1 cellular context compared by ENCODE assay signal in genomic region chr11:118003021-118003423, GRCh38.
TF ChIP-seq lines count a peak whose summit lies in the region.

No MANE protein-coding gene starts in this region.

TF ChIP-seq in H1, 55 proteins besides CTCF, POLR2A, EP300 and RAD21 (continued from another document):
- TF ChIP-seq RNF2 (IDR thresholded peaks at IDR 0.05; ENCODE audit: borderline replicate concordance, low read depth, low read length, missing control alignments, poor library complexity, severe bottlenecking) (no peak), POU5F1 (IDR thresholded peaks at IDR 0.05; ENCODE audit: low read depth, low read length) (no peak), CBX8 (IDR thresholded peaks at IDR 0.05; ENCODE audit: borderline replicate concordance, low read depth, low read length) (no peak), SIN3A (conservative IDR thresholded peaks at IDR 0.05 in 1 of 2, IDR thresholded peaks at IDR 0.05 in 1 of 2; ENCODE audit: low read depth in 1 of 2, low read length in 2 of 2) (no peak), BCL11A (IDR thresholded peaks at IDR 0.05; ENCODE audit: low read depth in 2 of 2, low read length in 2 of 2) (no peak), RFX5 (IDR thresholded peaks at IDR 0.05; ENCODE audit: borderline replicate concordance, low read depth, low read length) (no peak), CTBP2 (IDR thresholded peaks at IDR 0.05; ENCODE audit: borderline replicate concordance, insufficient read depth, insufficient read length, low read length) (no peak), POLR2AphosphoS5 (IDR thresholded peaks at IDR 0.05; ENCODE audit: low read depth, low read length) (no peak), EGR1 (IDR thresholded peaks at IDR 0.05; ENCODE audit: borderline replicate concordance, low read depth, low read length) (no peak), CBX5 (IDR thresholded peaks at IDR 0.05; ENCODE audit: low read depth, low read length) (no peak), KDM1A (IDR thresholded peaks at IDR 0.05; ENCODE audit: borderline replicate concordance, low read length) (no peak)
